Comparison of ENCODE assay signal across 24 cellular contexts in the genomic region with DNA sequence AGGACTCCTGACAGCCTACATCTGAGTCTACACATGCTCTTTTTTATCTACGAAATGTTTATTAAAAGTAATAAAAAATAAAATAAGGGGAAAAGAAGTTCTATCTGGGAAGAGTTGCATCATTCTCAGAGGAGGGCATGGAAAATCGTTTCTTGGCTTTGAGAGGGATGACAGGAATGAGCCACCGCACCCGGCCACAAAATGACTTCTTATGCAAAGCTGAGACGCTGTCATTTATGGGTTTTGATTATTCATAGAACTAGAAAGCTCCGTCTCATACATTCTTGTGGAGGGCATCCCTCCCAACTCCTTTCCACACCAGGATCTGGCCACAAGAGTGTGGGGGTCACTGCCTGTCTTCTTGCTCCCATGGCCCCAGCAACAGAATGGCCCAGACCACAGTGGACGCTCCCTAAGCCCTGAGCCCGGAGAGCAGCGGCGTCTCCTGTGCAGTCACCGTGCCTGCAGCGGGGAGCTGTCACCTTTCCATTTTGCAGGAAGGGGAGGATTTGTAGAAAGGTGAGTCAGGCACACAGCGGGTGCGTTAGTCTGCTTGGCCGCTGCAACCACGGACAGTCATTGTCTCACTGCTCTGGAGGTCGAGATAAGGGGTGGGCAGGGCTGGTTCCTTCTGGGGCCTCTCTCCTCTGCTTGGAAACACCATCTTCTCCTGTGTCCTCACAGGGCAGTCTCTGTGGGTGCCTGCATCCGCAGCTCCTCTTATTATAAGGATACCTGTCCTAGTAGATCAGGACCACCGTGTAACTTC.
"Had no signal": no experiment of that assay in that cellular context is flagged by ENCODE, and none has a peak within 500 bp of the region (broad histone marks: within the 10 kb centered on the region; RNA-seq: fewer than 3 reads in every experiment).

No MANE protein-coding gene starts in this region.

- H3K36me3 ChIP-seq: adrenal gland, colonic mucosa, pancreas, transverse colon had no signal

- DNase-seq: activated CD4-positive, alpha-beta memory T cell treated with anti-CD3 and anti-CD28 coated beads for 36 hours; activated CD4-positive, alpha-beta T cell treated with anti-CD3 and anti-CD28 coated beads for 48 hours; activated CD8-positive, alpha-beta memory T cell treated with anti-CD3 and anti-CD28 coated beads, Interleukin-2, amount 50 U/mL, for 4 hours; activated naive CD4-positive, alpha-beta T cell treated with anti-CD3 and anti-CD28 coated beads for 36 hours; activated naive CD8-positive, alpha-beta T cell treated with anti-CD3 and anti-CD28 coated beads for 36 hours; activated T-cell treated with anti-CD3 and anti-CD28 coated beads, Interleukin-2, amount 50 U/mL, for 1 hour; adrenal gland; body of pancreas; colonic mucosa; effector CD8-positive, alpha-beta T cell; left colon; midbrain; naive thymus-derived CD4-positive, alpha-beta T cell; nucleus accumbens; pancreas; stimulated activated CD4-positive, alpha-beta T cell treated with anti-CD3 and anti-CD28 coated beads, Interleukin-2, amount 100 ng/mL, for 48 hours; stimulated activated naive CD8-positive, alpha-beta T cell treated with anti-CD3 and anti-CD28 coated beads, Interleukin-15, Interleukin-2, amounts not matched to agents 100 U/mL and 50 U/mL, for 24 hours; T-helper 9 cell; testis; transverse colon had no signal

- H3K27me3 Mint-ChIP-seq: activated CD4-positive, alpha-beta memory T cell treated with anti-CD3 and anti-CD28 coated beads for 36 hours; activated naive CD8-positive, alpha-beta T cell treated with anti-CD3 and anti-CD28 coated beads for 36 hours had no signal

- H3K4me3 Mint-ChIP-seq: activated CD4-positive, alpha-beta memory T cell treated with anti-CD3 and anti-CD28 coated beads for 36 hours; activated naive CD4-positive, alpha-beta T cell treated with anti-CD3 and anti-CD28 coated beads for 36 hours; activated naive CD8-positive, alpha-beta T cell treated with anti-CD3 and anti-CD28 coated beads for 36 hours; activated T-helper 1 cell treated with anti-CD3 and anti-CD28 coated beads, Interleukin-12 subunit alpha, Interleukin-12 subunit beta, Interleukin-2, Interleukin-4 antibody, amounts not matched to agents 30 ng/mL and 10 ng/mL and 1 ng/mL, durations not matched to agents 14 hours and 24 hours and 36 hours; naive thymus-derived CD4-positive, alpha-beta T cell had no signal

- H3K27ac Mint-ChIP-seq: activated CD4-positive, alpha-beta memory T cell treated with anti-CD3 and anti-CD28 coated beads for 36 hours; activated naive CD4-positive, alpha-beta T cell treated with anti-CD3 and anti-CD28 coated beads for 36 hours; activated naive CD8-positive, alpha-beta T cell treated with anti-CD3 and anti-CD28 coated beads for 36 hours had no signal

- H3K36me3 Mint-ChIP-seq: activated CD4-positive, alpha-beta memory T cell treated with anti-CD3 and anti-CD28 coated beads for 36 hours; activated naive CD8-positive, alpha-beta T cell treated with anti-CD3 and anti-CD28 coated beads for 36 hours; naive thymus-derived CD4-positive, alpha-beta T cell had no signal

- H3K27me3 ChIP-seq: adrenal gland, body of pancreas, colonic mucosa, pancreas, testis, transverse colon had no signal

- H3K4me1 Mint-ChIP-seq: activated naive CD8-positive, alpha-beta T cell treated with anti-CD3 and anti-CD28 coated beads for 36 hours had no signal

- H3K27ac ChIP-seq: adrenal gland, body of pancreas, colonic mucosa, pancreas, testis, transverse colon, VCaP had no signal

- H3K9me3 Mint-ChIP-seq: activated CD4-positive, alpha-beta memory T cell treated with anti-CD3 and anti-CD28 coated beads for 36 hours; activated naive CD4-positive, alpha-beta T cell treated with anti-CD3 and anti-CD28 coated beads for 36 hours; activated naive CD8-positive, alpha-beta T cell treated with anti-CD3 and anti-CD28 coated beads for 36 hours; activated T-helper 1 cell treated with anti-CD3 and anti-CD28 coated beads, Interleukin-12 subunit alpha, Interleukin-12 subunit beta, Interleukin-2, Interleukin-4 antibody, amounts not matched to agents 30 ng/mL and 10 ng/mL and 1 ng/mL, durations not matched to agents 14 hours and 24 hours and 36 hours; naive thymus-derived CD4-positive, alpha-beta T cell had no signal

- H3K4me3 ChIP-seq: adrenal gland, body of pancreas, colonic mucosa, pancreas, testis, transverse colon had no signal

- ATAC-seq: activated CD4-positive, CD25-positive, alpha-beta regulatory T cell treated with anti-CD3 and anti-CD28 coated beads, Interleukin-2, amount 50 U/mL, for 24 hours; body of pancreas; left colon; naive thymus-derived CD4-positive, alpha-beta T cell; pancreas; right cardiac atrium; stimulated activated naive CD8-positive, alpha-beta T cell treated with anti-CD3 and anti-CD28 coated beads, Interleukin-15, Interleukin-2, amounts not matched to agents 100 U/mL and 50 U/mL, for 24 hours had no signal

- H3K9me3 ChIP-seq: adrenal gland, body of pancreas, colonic mucosa, pancreas, testis, transverse colon had no signal

- H3K4me1 ChIP-seq: adrenal gland, body of pancreas, colonic mucosa, pancreas, testis, transverse colon had no signal
